ENCODE assay signal across 9 cellular contexts in genomic region chr14:28773917-28774691, GRCh38. TPM values are rescaled to one million over a fixed set of nuclear protein-coding genes. Genes with fewer than 3 reads are reported as not detected.
DNase-seq lines count a peak whose midpoint lies in the region; ATAC-seq, FAIRE-seq and TF ChIP-seq lines count a peak whose summit lies in the region.
"Had no signal": no experiment of that assay in that cellular context is flagged by ENCODE, and none has a peak within 500 bp of the region (broad histone marks: within the 10 kb centered on the region; RNA-seq: fewer than 3 reads in every experiment).

No MANE protein-coding gene starts in this region.

- BruUV-seq in K562 (replicated peaks; lab: Mats Ljungman, UMichigan), result no TSS peak

- H3K18ac ChIP-seq in mesenchymal stem cell (ENCODE audit: low read depth in 1 of 2, low read length in 2 of 2), result no peak overlapping the region

- H2BK5ac ChIP-seq in mesenchymal stem cell (ENCODE audit: low read depth, low read length, poor library complexity, severe bottlenecking), result no peak overlapping the region

- DNase-seq in ELF-1 (ENCODE audit: low read depth, low spot score) (peak; percentile 84), LHCN-M2 (ENCODE audit: low read depth) (peak; percentile 50), K562 (ENCODE audit: extremely low read depth in 1 of 4, low spot score in 3 of 4) (peak in 2 of 4 experiments; percentile 36 to 43), mesenchymal stem cell (no peak), cerebellum (ENCODE audit: low spot score) (no peak)
- no peak for DNase-seq in activated CD4-positive, alpha-beta memory T cell treated with anti-CD3 and anti-CD28 coated beads for 36 hours

- peaks cover 45% of the 10 kb centered on the region for H3K27me3 Mint-ChIP-seq in activated CD4-positive, alpha-beta memory T cell treated with anti-CD3 and anti-CD28 coated beads for 36 hours

- TF ChIP-seq EP300 in K562 (IDR thresholded peaks at IDR 0.05; ENCODE audit: low read length), result no peak

- no peak overlapping the region for H3K27ac Mint-ChIP-seq in activated CD4-positive, alpha-beta memory T cell treated with anti-CD3 and anti-CD28 coated beads for 36 hours

- H3K4me1 ChIP-seq in K562 (replicated peaks in 1 of 2; ENCODE audit: control insufficient read depth in 2 of 2, insufficient read depth in 2 of 2, low read length in 2 of 2) (peaks cover 0 to 8% of the 10 kb centered on the region in 2 experiments; a peak in 2 of 5 replicates), mesenchymal stem cell (ENCODE audit: control insufficient read depth, insufficient read depth, low read depth, low read length) (peaks cover 6% of the 10 kb centered on the region)

- WGBS in K562 (ENCODE audit: insufficient coverage, low coverage, missing lambda C conversion rate), result 30% methylated on average over 24 of the region's 46 CpGs
- 4% methylated on average over 45 of the region's 46 CpGs for WGBS in mesenchymal stem cell

- intact Hi-C loops in K562 (cut with micrococcal nuclease), result no loop called here
- intact Hi-C loops in activated CD4-positive, alpha-beta memory T cell treated with anti-CD3 and anti-CD28 coated beads for 36 hours (cut with micrococcal nuclease), result no loop called here

- H3K4ac ChIP-seq in mesenchymal stem cell (ENCODE audit: low read depth in 1 of 2, low read length in 2 of 2), result no peak overlapping the region

- H3K79me1 ChIP-seq in mesenchymal stem cell (replicated peaks; ENCODE audit: low read length, poor library complexity, severe bottlenecking), result no peaks in the 10 kb centered on the region

- no peak overlapping the region for H2AK5ac ChIP-seq in mesenchymal stem cell (ENCODE audit: low read length, severe bottlenecking)

- no peak overlapping the region for H3K27ac ChIP-seq in K562 (ENCODE audit: extremely low read depth, low read depth, low read length)
- no peak overlapping the region for H3K27ac ChIP-seq in mesenchymal stem cell (ENCODE audit: low read length, poor library complexity, severe bottlenecking)

- H3K36me3 ChIP-seq in K562 (ENCODE audit: control insufficient read depth, insufficient read depth, low read length) (no peaks in the 10 kb centered on the region), mesenchymal stem cell (ENCODE audit: control insufficient read depth in 1 of 2, insufficient read depth in 2 of 2, low read depth in 1 of 2, low read length in 2 of 2) (no peaks in the 10 kb centered on the region)

- H4K91ac ChIP-seq in mesenchymal stem cell (ENCODE audit: low read length), result no peak overlapping the region

- no peak for TF ChIP-seq POLR2A in K562 (conservative IDR thresholded peaks at IDR 0.05)

- H3K4me2 ChIP-seq in K562 (ENCODE audit: insufficient read depth, low read length) (peak overlapping the region; percentile 25; the same call in 1 of the 2 replicates), mesenchymal stem cell (ENCODE audit: low read length, poor library complexity, severe bottlenecking) (peak overlapping the region; percentile 30)

- H2BK120ac ChIP-seq in mesenchymal stem cell (ENCODE audit: low read depth, low read length), result no peak overlapping the region

- TF ChIP-seq RAD21 in K562 (CRISPR knock-in tag; conservative IDR thresholded peaks at IDR 0.05 in 1 of 2, IDR thresholded peaks at IDR 0.05 in 1 of 2), result peak; percentile 43 to 61

- H3K14ac ChIP-seq in mesenchymal stem cell (ENCODE audit: low read length in 2 of 2), result no peak overlapping the region

- no peaks in the 10 kb centered on the region for H4K20me1 ChIP-seq in K562 (replicated peaks; ENCODE audit: control insufficient read depth, insufficient read depth, low read length)

- no peak overlapping the region for H4K8ac ChIP-seq in mesenchymal stem cell (ENCODE audit: low read length)

- no peak overlapping the region for H2BK15ac ChIP-seq in mesenchymal stem cell (ENCODE audit: low read depth, poor library complexity, severe bottlenecking)

- H3K27me3 ChIP-seq in K562 (ENCODE audit: control insufficient read depth in 2 of 2, insufficient read depth in 2 of 2, low read length in 2 of 2) (peaks cover 3 to 17% of the 10 kb centered on the region in 2 experiments; a peak in 3 of 5 replicates), mesenchymal stem cell (ENCODE audit: control insufficient read depth in 1 of 2, insufficient read depth in 1 of 2, low read length in 2 of 2) (peaks cover 57 to 100% of the 10 kb centered on the region in 2 experiments)

- no peak overlapping the region for H2BK12ac ChIP-seq in mesenchymal stem cell (ENCODE audit: low read length in 2 of 2)

- H3K9ac ChIP-seq in K562 (ENCODE audit: insufficient read depth in 1 of 2, low read depth in 2 of 2, low read length in 2 of 2) (no peak overlapping the region), mesenchymal stem cell (ENCODE audit: low read length) (no peak overlapping the region)

- H2AFZ ChIP-seq in K562 (ENCODE audit: low read depth, low read length) (no peak overlapping the region), mesenchymal stem cell (ENCODE audit: low read depth, low read length) (no peak overlapping the region)

- H3K9me3 Mint-ChIP-seq in activated CD4-positive, alpha-beta memory T cell treated with anti-CD3 and anti-CD28 coated beads for 36 hours, result no peaks in the 10 kb centered on the region

- POLR2A ChIA-PET in K562 (lab: Yijun Ruan, JAX), result interaction anchor here (0.5 to 1.0 kb wide), 6 partner anchors 9 to 1304 kb away, joined by 3 to 4 read pairs (median 3); no protein-coding TSS in a partner anchor
- POLR2A ChIA-PET in activated CD4-positive, alpha-beta memory T cell treated with anti-CD3 and anti-CD28 coated beads for 36 hours (lab: Charles Lee), result no interaction called here

- H3K4me1 Mint-ChIP-seq in activated CD4-positive, alpha-beta memory T cell treated with anti-CD3 and anti-CD28 coated beads for 36 hours (ENCODE audit: low read depth), result no peaks in the 10 kb centered on the region

- no peaks in the 10 kb centered on the region for H3K9me3 ChIP-seq in K562 (replicated peaks; ENCODE audit: control insufficient read depth, insufficient read depth, low read depth, low read length)
- H3K9me3 ChIP-seq in mesenchymal stem cell (ENCODE audit: control insufficient read depth, low read length), result no peaks in the 10 kb centered on the region

- H3K9me1 ChIP-seq in K562 (ENCODE audit: control insufficient read depth, insufficient read depth, low read length), result no peaks in the 10 kb centered on the region

- no peak overlapping the region for H3K23ac ChIP-seq in mesenchymal stem cell (ENCODE audit: low read length in 2 of 2)

- CTCF ChIA-PET in K562 (lab: Yijun Ruan, JAX; ENCODE audit: low intra/inter-chr PET ratio), result interaction anchor here (0.6 kb wide), 1 partner anchor 763 kb away, joined by 6 read pairs; no protein-coding TSS in a partner anchor
- CTCF ChIA-PET in activated CD4-positive, alpha-beta memory T cell treated with anti-CD3 and anti-CD28 coated beads for 36 hours (lab: Charles Lee), result interaction anchor here (0.6 to 1.9 kb wide), 2 partner anchors 17 to 768 kb away, joined by 4 to 5 read pairs; no protein-coding TSS in a partner anchor

- H3K36me3 Mint-ChIP-seq in activated CD4-positive, alpha-beta memory T cell treated with anti-CD3 and anti-CD28 coated beads for 36 hours, result peaks cover 5% of the 10 kb centered on the region

- in situ Hi-C loops in K562 (cut with MboI), result loop anchor here (25.0 kb wide), 2 partner anchors 438 to 1438 kb away; no protein-coding TSS in a partner anchor

- no peak overlapping the region for H3K4me3 Mint-ChIP-seq in activated CD4-positive, alpha-beta memory T cell treated with anti-CD3 and anti-CD28 coated beads for 36 hours

- H3K4me3 ChIP-seq in K562 (no peak overlapping the region), mesenchymal stem cell (ENCODE audit: insufficient read depth in 1 of 2, low read depth in 1 of 2, low read length in 2 of 2) (peak overlapping the region; percentile 31 to 72)

- ATAC-seq in K562, result peak; percentile 87
- no peak for ATAC-seq in GM19397 (IDR thresholded peaks at IDR 0.05; ENCODE audit: unreplicated experiment)
- no peak for ATAC-seq in HG03432 (IDR thresholded peaks at IDR 0.05; ENCODE audit: unreplicated experiment)

- no peak for FAIRE-seq in K562 (lab: Jason Lieb, UNC)
- FAIRE-seq: TTC549 had no signal

- peaks cover 21% of the 10 kb centered on the region for H3K79me2 ChIP-seq in K562 (ENCODE audit: control insufficient read depth, insufficient read depth, low read length)

- peak; percentile 53 to 62 (median 55) for TF ChIP-seq CTCF in K562 (IDR thresholded peaks at IDR 0.05 in 2 of 3, conservative IDR thresholded peaks at IDR 0.05 in 1 of 3; ENCODE audit: insufficient read depth in 2 of 3, low read depth in 1 of 3, low read length in 3 of 3)

TF ChIP-seq in K562, 482 proteins besides CTCF, POLR2A, EP300 and RAD21 (continues in another document):
- TF ChIP-seq SMC3 (conservative IDR thresholded peaks at IDR 0.05; ENCODE audit: insufficient read depth, low read depth, low read length), result peak; percentile 23; the same call in 1 of the 2 replicates
- TF ChIP-seq ZNF551 (CRISPR knock-in tag; IDR thresholded peaks at IDR 0.05), result no peak
- TF ChIP-seq STAG1 (CRISPR knock-in tag; IDR thresholded peaks at IDR 0.05; ENCODE audit: borderline replicate concordance), result 0 out of 2 replicates have a peak, but pooled peaks have one; percentile 16
- no peak for TF ChIP-seq MTA3 (IDR thresholded peaks at IDR 0.05; ENCODE audit: borderline replicate concordance)

RNA-seq across cellular contexts. Expression of gene FOXG1, which starts 7.5 kb away (rescaled TPM):
- total RNA-seq in LHCN-M2 (2014; rRNA removed), result not detected in 2 replicates
- polyA plus RNA-seq in LHCN-M2 (2012), result not detected
- 1.0 and 1.7 TPM in 2 replicates for total RNA-seq in K562 (2011; cell fraction: chromatin; rRNA removed; ENCODE audit: low replicate concordance)
- total RNA-seq in K562 (2011; cell fraction: nucleolus; rRNA removed), result 0.53 and 1.0 TPM in 2 replicates
- total RNA-seq in K562 (2011; cell fraction: nucleoplasm; rRNA removed), result 1.2 and 1.7 TPM in 2 replicates
- 0.68 and 1.2 TPM in 2 replicates for total RNA-seq in K562 (2014; rRNA removed)
- total RNA-seq in K562 (2014; rRNA removed; fragmentation: Illumina TruSeq; extraction: Trizol), result 0.69 and 0.70 TPM in 2 replicates
- total RNA-seq in K562 (2015; rRNA removed; fragmentation: Illumina TruSeq; extraction: Trizol), result 0.94 and 1.1 TPM in 2 replicates
- total RNA-seq in K562 (2021), result 3.0 and 3.7 TPM in 2 replicates
- polyA plus RNA-seq in K562 (2011; rRNA removed), result 0.55 and 0.56 TPM in 2 replicates
- 0.41 and 0.97 TPM in 2 replicates for polyA plus RNA-seq in K562 (2011; cell fraction: cytosol; rRNA removed)
- 2.6 and 3.1 TPM in 2 replicates for polyA plus RNA-seq in K562 (2011; cell fraction: nucleus; rRNA removed)
- 2.5 and 2.8 TPM in 2 replicates for polyA plus RNA-seq in K562 (2012)
- polyA plus RNA-seq in K562 (2014; fragmentation: Illumina TruSeq; extraction: Trizol), result 0.74 and 1.2 TPM in 2 replicates
- polyA plus RNA-seq in K562 (2014; fragmentation: Nextera tagmentation; extraction: Ambion mirVana), result 1 to 10 TPM in 1 of 2 experiments, under 1 TPM in 1; 0.85 to 1.4 TPM
- 1.3 TPM in 2 replicates for polyA plus RNA-seq in K562 (2014; rRNA removed)
- 0.21 TPM in 2 replicates for polyA minus RNA-seq in K562 (2011; rRNA and poly(A)+ RNA removed)
- 0.27 and 0.48 TPM in 2 replicates for polyA minus RNA-seq in K562 (2011; cell fraction: cytosol; rRNA and poly(A)+ RNA removed)
- polyA minus RNA-seq in K562 (2011; cell fraction: nucleus; rRNA and poly(A)+ RNA removed), result 0.54 and 0.89 TPM in 2 replicates
- not detected for polyA plus RNA-seq in mesenchymal stem cell (2013, experiment 1 of 2)
- not detected for polyA plus RNA-seq in mesenchymal stem cell (2013, experiment 2 of 2)
- 0.09 TPM for total RNA-seq in cerebellum
- total RNA-seq in activated CD4-positive, alpha-beta memory T cell treated with anti-CD3 and anti-CD28 coated beads for 36 hours, result not detected

Comparison
In these comparisons a context has a peak if more than half of its experiments do, and no peak if none do; other contexts are left out.
1. DNase-seq: peak in ELF-1 (single experiment) and LHCN-M2 (single experiment); none in mesenchymal stem cell (single experiment), cerebellum (single experiment) and activated CD4-positive, alpha-beta memory T cell treated with anti-CD3 and anti-CD28 coated beads for 36 hours (single experiment).